ENCODE assay signal across 30 cellular contexts in the genomic region with DNA sequence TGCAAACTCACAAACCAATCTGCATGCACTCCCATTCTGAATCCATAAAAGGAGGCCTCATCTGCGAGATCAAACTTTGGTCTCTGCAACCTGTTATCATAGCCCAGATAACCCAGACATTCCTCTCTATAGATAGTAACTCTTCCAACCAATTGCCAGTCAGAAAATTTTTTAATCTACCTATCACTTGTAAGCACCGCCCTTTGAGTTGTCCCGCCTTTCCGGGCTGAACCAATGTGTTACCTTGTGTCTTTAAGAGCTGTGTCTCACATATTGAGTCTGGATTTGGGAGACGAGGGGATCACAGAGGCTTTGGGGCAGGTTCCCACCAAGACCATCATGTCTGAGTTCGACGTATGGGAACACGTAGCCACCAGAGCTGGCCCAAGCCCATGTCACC.
"Had no signal": no experiment of that assay in that cellular context is flagged by ENCODE, and none has a peak within 500 bp of the region (broad histone marks: within the 10 kb centered on the region; RNA-seq: fewer than 3 reads in every experiment).

No MANE protein-coding gene starts in this region.

- H3K27ac Mint-ChIP-seq: activated CD4-positive, alpha-beta memory T cell treated with anti-CD3 and anti-CD28 coated beads for 36 hours; activated CD4-positive, alpha-beta T cell treated with anti-CD3 and anti-CD28 coated beads for 36 hours; activated CD4-positive, alpha-beta T cell treated with anti-CD3 and anti-CD28 coated beads, Interleukin-2, amount 10 ng/mL, durations not matched to agents 24 days and 14 days; activated CD8-positive, alpha-beta memory T cell treated with anti-CD3 and anti-CD28 coated beads, Interleukin-2, amount 10 ng/mL, durations not matched to agents 7 days and 5 days; activated CD8-positive, alpha-beta T cell treated with anti-CD3 and anti-CD28 coated beads, Interleukin-2, amount 10 ng/mL, durations not matched to agents 7 days and 5 days; activated naive CD4-positive, alpha-beta T cell treated with anti-CD3 and anti-CD28 coated beads for 36 hours; activated naive CD4-positive, alpha-beta T cell treated with anti-CD3 and anti-CD28 coated beads, Interleukin-2, amount 50 U/mL, for 24 hours; activated naive CD8-positive, alpha-beta T cell treated with anti-CD3 and anti-CD28 coated beads for 36 hours; activated naive CD8-positive, alpha-beta T cell treated with anti-CD3 and anti-CD28 coated beads, Interleukin-2, amount 50 U/mL, for 24 hours; activated T-helper 1 cell treated with anti-CD3 and anti-CD28 coated beads, Interleukin-12 subunit alpha, Interleukin-12 subunit beta, Interleukin-2, Interleukin-4 antibody, amounts not matched to agents 30 ng/mL and 10 ng/mL and 1 ng/mL, durations not matched to agents 14 hours and 24 hours and 36 hours; activated T-helper 2 cell treated with anti-CD3 and anti-CD28 coated beads, Interferon-gamma antibody, Interleukin-2, Interleukin-4, amounts not matched to agents 10 μg/mL and 5 μg/mL and 100 μg/mL, durations not matched to agents 14 hours and 24 hours and 36 hours had no signal

- H3K4me3 Mint-ChIP-seq: activated CD4-positive, alpha-beta memory T cell treated with anti-CD3 and anti-CD28 coated beads for 36 hours; activated CD4-positive, alpha-beta T cell treated with anti-CD3 and anti-CD28 coated beads for 36 hours; activated CD4-positive, alpha-beta T cell treated with anti-CD3 and anti-CD28 coated beads, Interleukin-2, amount 10 ng/mL, durations not matched to agents 24 days and 14 days; activated CD8-positive, alpha-beta memory T cell treated with anti-CD3 and anti-CD28 coated beads, Interleukin-2, amount 10 ng/mL, durations not matched to agents 7 days and 5 days; activated CD8-positive, alpha-beta T cell treated with anti-CD3 and anti-CD28 coated beads, Interleukin-2, amount 10 ng/mL, durations not matched to agents 7 days and 5 days; activated naive CD4-positive, alpha-beta T cell treated with anti-CD3 and anti-CD28 coated beads for 36 hours; activated naive CD4-positive, alpha-beta T cell treated with anti-CD3 and anti-CD28 coated beads, Interleukin-2, amount 50 U/mL, for 24 hours; activated naive CD8-positive, alpha-beta T cell treated with anti-CD3 and anti-CD28 coated beads for 36 hours; activated naive CD8-positive, alpha-beta T cell treated with anti-CD3 and anti-CD28 coated beads, Interleukin-2, amount 50 U/mL, for 24 hours; activated T-helper 1 cell treated with anti-CD3 and anti-CD28 coated beads, Interleukin-12 subunit alpha, Interleukin-12 subunit beta, Interleukin-2, Interleukin-4 antibody, amounts not matched to agents 30 ng/mL and 10 ng/mL and 1 ng/mL, durations not matched to agents 14 hours and 24 hours and 36 hours had no signal

- H3K4me1 ChIP-seq: adrenal gland, body of pancreas, colonic mucosa, esophagus squamous epithelium, gastroesophageal sphincter, heart right ventricle had no signal

- H3K9me3 Mint-ChIP-seq: activated CD4-positive, alpha-beta memory T cell treated with anti-CD3 and anti-CD28 coated beads for 36 hours; activated CD4-positive, alpha-beta T cell treated with anti-CD3 and anti-CD28 coated beads, Interleukin-2, amount 10 ng/mL, durations not matched to agents 24 days and 14 days; activated naive CD4-positive, alpha-beta T cell treated with anti-CD3 and anti-CD28 coated beads for 36 hours; activated naive CD4-positive, alpha-beta T cell treated with anti-CD3 and anti-CD28 coated beads, Interleukin-2, amount 50 U/mL, for 24 hours; activated naive CD8-positive, alpha-beta T cell treated with anti-CD3 and anti-CD28 coated beads for 36 hours; activated naive CD8-positive, alpha-beta T cell treated with anti-CD3 and anti-CD28 coated beads, Interleukin-2, amount 50 U/mL, for 24 hours; activated T-helper 1 cell treated with anti-CD3 and anti-CD28 coated beads, Interleukin-12 subunit alpha, Interleukin-12 subunit beta, Interleukin-2, Interleukin-4 antibody, amounts not matched to agents 30 ng/mL and 10 ng/mL and 1 ng/mL, durations not matched to agents 14 hours and 24 hours and 36 hours; activated T-helper 2 cell treated with anti-CD3 and anti-CD28 coated beads, Interferon-gamma antibody, Interleukin-2, Interleukin-4, amounts not matched to agents 10 μg/mL and 5 μg/mL and 100 μg/mL, durations not matched to agents 14 hours and 24 hours and 36 hours had no signal

- H3K36me3 Mint-ChIP-seq: activated CD4-positive, alpha-beta memory T cell treated with anti-CD3 and anti-CD28 coated beads for 36 hours; activated CD8-positive, alpha-beta memory T cell treated with anti-CD3 and anti-CD28 coated beads, Interleukin-2, amount 10 ng/mL, durations not matched to agents 7 days and 5 days; activated naive CD4-positive, alpha-beta T cell treated with anti-CD3 and anti-CD28 coated beads, Interleukin-2, amount 50 U/mL, for 24 hours; activated naive CD8-positive, alpha-beta T cell treated with anti-CD3 and anti-CD28 coated beads for 36 hours had no signal

- H3K9me3 ChIP-seq: adrenal gland, body of pancreas, colonic mucosa, esophagus squamous epithelium, gastroesophageal sphincter, heart right ventricle had no signal

- DNase-seq: activated CD4-positive, alpha-beta memory T cell treated with anti-CD3 and anti-CD28 coated beads for 36 hours; activated CD4-positive, alpha-beta T cell treated with anti-CD3 and anti-CD28 coated beads for 36 hours; activated CD4-positive, alpha-beta T cell treated with anti-CD3 and anti-CD28 coated beads, Interleukin-2, amount 10 ng/mL, durations not matched to agents 24 days and 14 days; activated CD4-positive, CD25-positive, alpha-beta regulatory T cell; activated CD4-positive, CD25-positive, alpha-beta regulatory T cell treated with anti-CD3 and anti-CD28 coated beads, Interleukin-2, amount 50 U/mL, for 72 hours; activated CD8-positive, alpha-beta memory T cell treated with anti-CD3 and anti-CD28 coated beads, Interleukin-2, amount 10 ng/mL, durations not matched to agents 7 days and 5 days; activated CD8-positive, alpha-beta memory T cell treated with anti-CD3 and anti-CD28 coated beads, Interleukin-2, amount 50 U/mL, for 4 hours; activated CD8-positive, alpha-beta T cell treated with anti-CD3 and anti-CD28 coated beads, Interleukin-2, amount 10 ng/mL, durations not matched to agents 7 days and 5 days; activated effector memory CD4-positive, alpha-beta T cell treated with anti-CD3 and anti-CD28 coated beads, Interleukin-2, amount 50 U/mL, for 16 hours; activated naive CD4-positive, alpha-beta T cell treated with anti-CD3 and anti-CD28 coated beads for 36 hours; activated naive CD8-positive, alpha-beta T cell treated with anti-CD3 and anti-CD28 coated beads for 36 hours; activated naive CD8-positive, alpha-beta T cell treated with anti-CD3 and anti-CD28 coated beads, Interleukin-2, amount 50 U/mL, for 24 hours; activated T-cell treated with anti-CD3 and anti-CD28 coated beads, Interleukin-2, amount 50 U/mL, for 1 hour; activated T-cell treated with anti-CD3 and anti-CD28 coated beads, Interleukin-2, amount 50 U/mL, for 48 hours; adrenal gland; amygdala; aorta; cerebellar nuclear complex; colonic mucosa; effector CD8-positive, alpha-beta T cell; esophagus squamous epithelium; foreskin melanocyte; heart right ventricle had no signal

- H3K27me3 ChIP-seq: body of pancreas, colonic mucosa, hepatocyte had no signal

- H3K4me2 ChIP-seq: hepatocyte had no signal

- H3K27me3 Mint-ChIP-seq: activated CD4-positive, alpha-beta memory T cell treated with anti-CD3 and anti-CD28 coated beads for 36 hours; activated CD4-positive, alpha-beta T cell treated with anti-CD3 and anti-CD28 coated beads for 36 hours; activated CD4-positive, alpha-beta T cell treated with anti-CD3 and anti-CD28 coated beads, Interleukin-2, amount 10 ng/mL, durations not matched to agents 24 days and 14 days; activated CD8-positive, alpha-beta memory T cell treated with anti-CD3 and anti-CD28 coated beads, Interleukin-2, amount 10 ng/mL, durations not matched to agents 7 days and 5 days; activated naive CD8-positive, alpha-beta T cell treated with anti-CD3 and anti-CD28 coated beads for 36 hours; activated naive CD8-positive, alpha-beta T cell treated with anti-CD3 and anti-CD28 coated beads, Interleukin-2, amount 50 U/mL, for 24 hours had no signal

- H2AFZ ChIP-seq: hepatocyte had no signal

- H3K4me1 Mint-ChIP-seq: activated CD4-positive, alpha-beta T cell treated with anti-CD3 and anti-CD28 coated beads for 36 hours; activated CD4-positive, alpha-beta T cell treated with anti-CD3 and anti-CD28 coated beads, Interleukin-2, amount 10 ng/mL, durations not matched to agents 24 days and 14 days; activated CD8-positive, alpha-beta memory T cell treated with anti-CD3 and anti-CD28 coated beads, Interleukin-2, amount 10 ng/mL, durations not matched to agents 7 days and 5 days; activated naive CD4-positive, alpha-beta T cell treated with anti-CD3 and anti-CD28 coated beads, Interleukin-2, amount 50 U/mL, for 24 hours; activated naive CD8-positive, alpha-beta T cell treated with anti-CD3 and anti-CD28 coated beads for 36 hours; activated naive CD8-positive, alpha-beta T cell treated with anti-CD3 and anti-CD28 coated beads, Interleukin-2, amount 50 U/mL, for 24 hours had no signal

- H3K27ac ChIP-seq: adrenal gland, body of pancreas, colonic mucosa, epithelial cell of prostate, esophagus squamous epithelium, gastroesophageal sphincter, heart right ventricle, hepatocyte had no signal

- H3K79me2 ChIP-seq: hepatocyte had no signal

- H3K36me3 ChIP-seq: adrenal gland, colonic mucosa, esophagus squamous epithelium, gastroesophageal sphincter, heart right ventricle had no signal

- ATAC-seq: activated CD4-positive, alpha-beta T cell treated with anti-CD3 and anti-CD28 coated beads for 36 hours; activated CD8-positive, alpha-beta memory T cell treated with anti-CD3 and anti-CD28 coated beads, Interleukin-2, amount 10 ng/mL, durations not matched to agents 7 days and 5 days; activated CD8-positive, alpha-beta T cell treated with anti-CD3 and anti-CD28 coated beads, Interleukin-2, amount 10 ng/mL, durations not matched to agents 7 days and 5 days; activated naive CD8-positive, alpha-beta T cell treated with anti-CD3 and anti-CD28 coated beads, Interleukin-2, amount 50 U/mL, for 24 hours; body of pancreas; gastroesophageal sphincter; heart right ventricle had no signal

- H3K4me3 ChIP-seq: adrenal gland, body of pancreas, colonic mucosa, esophagus squamous epithelium, gastroesophageal sphincter, heart right ventricle, hepatocyte had no signal
